In genomic region chr14:100287202-100287997, GRCh38 we compare ENCODE assay signal across 24 cellular contexts. TPM values are rescaled to one million over a fixed set of nuclear protein-coding genes. Genes with fewer than 3 reads are reported as not detected.
DNase-seq lines count a peak whose midpoint lies in the region; ATAC-seq, FAIRE-seq and TF ChIP-seq lines count a peak whose summit lies in the region.
"Had no signal": no experiment of that assay in that cellular context is flagged by ENCODE, and none has a peak within 500 bp of the region (broad histone marks: within the 10 kb centered on the region; RNA-seq: fewer than 3 reads in every experiment).

No MANE protein-coding gene starts in this region.

- H3K27ac ChIP-seq in kidney (ENCODE audit: low read depth in 2 of 2, low read length in 2 of 2) (no peak overlapping the region), psoas muscle (peak overlapping the region; percentile 79), WERI-Rb-1 (no peak overlapping the region), testis (no peak overlapping the region)
- H3K27ac ChIP-seq: epithelial cell of prostate, hepatocyte, prostate gland, stomach, upper lobe of left lung had no signal

- H3K4me1 ChIP-seq in kidney (ENCODE audit: control insufficient read depth in 1 of 2, insufficient read depth in 1 of 2, low read depth in 1 of 2, low read length in 2 of 2) (peaks cover 0 to 28% of the 10 kb centered on the region in 2 donors), psoas muscle (peaks cover 27% of the 10 kb centered on the region), testis (peaks cover 45% of the 10 kb centered on the region)
- H3K4me1 ChIP-seq: prostate gland had no signal

- no peak overlapping the region for H3K9ac ChIP-seq in kidney (ENCODE audit: low read length in 2 of 2)

- H3K27ac Mint-ChIP-seq in activated T-cell treated with anti-CD3 and anti-CD28 coated beads, Interleukin-2, amount 50 U/mL, for 24 hours, result peak overlapping the region; percentile 57

- no peaks in the 10 kb centered on the region for H3K9me3 Mint-ChIP-seq in activated T-cell treated with anti-CD3 and anti-CD28 coated beads, Interleukin-2, amount 50 U/mL, for 24 hours

- H3K36me3 ChIP-seq in kidney (ENCODE audit: control insufficient read depth in 1 of 2, insufficient read depth in 2 of 2, low read length in 2 of 2), result peaks cover 0 to 6% of the 10 kb centered on the region in 2 donors
- H3K36me3 ChIP-seq in psoas muscle (ENCODE audit: insufficient read depth in 1 of 2, low read depth in 1 of 2), result peaks cover 3 to 16% of the 10 kb centered on the region in 2 donors
- H3K36me3 ChIP-seq in WERI-Rb-1, result peaks cover 26% of the 10 kb centered on the region
- H3K36me3 ChIP-seq in testis (ENCODE audit: low read depth, missing control alignments), result no peaks in the 10 kb centered on the region
- H3K36me3 ChIP-seq: prostate gland had no signal

- H3K4me3 ChIP-seq in kidney (ENCODE audit: low read length in 2 of 2) (no peak overlapping the region), psoas muscle (no peak overlapping the region), WERI-Rb-1 (ENCODE audit: low read depth, low read length) (no peak overlapping the region), testis (no peak overlapping the region)
- H3K4me3 ChIP-seq: hepatocyte, K562, prostate gland, stomach, upper lobe of left lung had no signal

- intact Hi-C loops in kidney (cut with DNase I), result no loop called here
- intact Hi-C loops in psoas muscle (cut with DNase I), result loop anchor here in 1 of 2 donors (5.0 kb wide), 1 partner anchor 90 kb away; the partner anchor contains the start of gene WDR25
- intact Hi-C loops in testis (cut with DNase I; ENCODE audit: low total_unique reads), result no loop called here

- H3K36me3 Mint-ChIP-seq in activated T-cell treated with anti-CD3 and anti-CD28 coated beads, Interleukin-2, amount 50 U/mL, for 24 hours (ENCODE audit: low read depth), result peaks cover 18% of the 10 kb centered on the region

- H3K27me3 ChIP-seq in psoas muscle (ENCODE audit: insufficient read depth in 3 of 3, low read length in 2 of 3) (no peaks in the 10 kb centered on the region), WERI-Rb-1 (ENCODE audit: insufficient read depth, low read depth, severe bottlenecking) (no peaks in the 10 kb centered on the region), testis (no peaks in the 10 kb centered on the region)
- H3K27me3 ChIP-seq: hepatocyte, stomach, upper lobe of left lung had no signal

- FAIRE-seq in kidney (lab: Jason Lieb, UNC), result no peak
- FAIRE-seq in urothelium cell line (lab: Jason Lieb, UNC), result no peak
- FAIRE-seq: K562, RCC 7860 had no signal

- TF ChIP-seq CTCF in kidney (IDR thresholded peaks at IDR 0.05; ENCODE audit: borderline replicate concordance, extremely low read depth, insufficient read depth) (no peak), psoas muscle (IDR thresholded peaks at IDR 0.05) (no peak), WERI-Rb-1 (IDR thresholded peaks at IDR 0.05; ENCODE audit: low read depth, low read length) (no peak), testis (IDR thresholded peaks at IDR 0.05) (no peak)

- H3K27me3 Mint-ChIP-seq in activated T-cell treated with anti-CD3 and anti-CD28 coated beads, Interleukin-2, amount 50 U/mL, for 24 hours, result no peaks in the 10 kb centered on the region

- H3K4me3 Mint-ChIP-seq in activated T-cell treated with anti-CD3 and anti-CD28 coated beads, Interleukin-2, amount 50 U/mL, for 24 hours, result no peak overlapping the region

- H3K9me3 ChIP-seq in kidney (ENCODE audit: control insufficient read depth in 1 of 2, low read length in 2 of 2), result no peaks in the 10 kb centered on the region
- no peaks in the 10 kb centered on the region for H3K9me3 ChIP-seq in psoas muscle
- H3K9me3 ChIP-seq in WERI-Rb-1 (ENCODE audit: severe bottlenecking), result no peaks in the 10 kb centered on the region
- no peaks in the 10 kb centered on the region for H3K9me3 ChIP-seq in testis
- H3K9me3 ChIP-seq: prostate gland, stomach, upper lobe of left lung had no signal

- peaks cover 12% of the 10 kb centered on the region for H3K4me1 Mint-ChIP-seq in activated T-cell treated with anti-CD3 and anti-CD28 coated beads, Interleukin-2, amount 50 U/mL, for 24 hours (ENCODE audit: low read depth)

- 67 to 69% (median 67%) methylated on average over 11 to 12 of the region's 12 CpGs for WGBS in psoas muscle, 3 donors
- WGBS in testis, 2 donors, result 66 to 67% methylated on average over 9 to 12 of the region's 12 CpGs

- no peak for DNase-seq in activated T-cell treated with anti-CD3 and anti-CD28 coated beads, Interleukin-2, amount 50 U/mL, for 24 hours
- no peak for DNase-seq in activated T-cell treated with anti-CD3 and anti-CD28 coated beads for 4 hours
- DNase-seq in NCI-H2171 (lab: John Stamatoyannopoulos, UW), result peak; percentile 25
- DNase-seq in kidney, result peak; percentile 47
- DNase-seq in psoas muscle, result peak in 1 of 2 donors; percentile 40
- no peak for DNase-seq in urothelium cell line (ENCODE audit: low spot score)
- DNase-seq in WERI-Rb-1, result no peak
- no peak for DNase-seq in testis
- DNase-seq: activated CD4-positive, alpha-beta T cell treated with anti-CD3 and anti-CD28 coated beads for 1 hour; activated naive CD4-positive, alpha-beta T cell treated with anti-CD3 and anti-CD28 coated beads, Interleukin-2, amount 50 U/mL, for 16 hours; left ventricle myocardium superior; NCI-H526 treated with DMSO at 0.1 percent for 48 hours; stimulated activated CD4-positive, alpha-beta T cell treated with anti-CD3 and anti-CD28 coated beads, Interleukin-15, amount 100 ng/mL, for 24 hours; stomach; T-helper 1 cell; upper lobe of left lung had no signal

- no peak for TF ChIP-seq POLR2A in testis (IDR thresholded peaks at IDR 0.05)

- ATAC-seq in psoas muscle, result no peak
- ATAC-seq: K562, left ventricle myocardium superior had no signal

RNA-seq across cellular contexts. Expression of gene SLC25A29, which starts 18.8 kb away (rescaled TPM):
- total RNA-seq in kidney (152 TPM), psoas muscle (10 to 100 TPM in 1 of 4 donors, 1 to 10 TPM in 3; 5.0 to 14.8 (median 7.5) TPM), testis (100 to 1,000 TPM; 185 to 322 TPM)
- polyA plus RNA-seq in kidney (ENCODE audit: insufficient read depth, low read depth, low replicate concordance) (88.5 TPM), psoas muscle (1 to 10 TPM; 4.5 to 7.2 (median 6.7) TPM), testis (ENCODE audit: insufficient read depth, low read depth, low replicate concordance) (72.3 TPM)

RNA-seq across cellular contexts. Expression of gene SLC25A47, which starts 35.7 kb away (rescaled TPM):
- total RNA-seq in kidney, result not detected
- polyA plus RNA-seq in kidney (ENCODE audit: insufficient read depth, low read depth, low replicate concordance), result 1.0 TPM
- under 1 TPM in 1 of 4 donors, not detected in 3; 0.12 TPM for total RNA-seq in psoas muscle
- under 1 TPM in 1 of 3 donors, not detected in 2; 0.03 TPM for polyA plus RNA-seq in psoas muscle
- total RNA-seq in testis, result under 1 TPM; 0.37 to 0.87 TPM
- polyA plus RNA-seq in testis (ENCODE audit: insufficient read depth, low read depth, low replicate concordance), result 0.78 TPM
- total RNA-seq: A172, cerebellum, G401, left ventricle myocardium superior, upper lobe of left lung had no signal
- polyA plus RNA-seq: K562, stomach had no signal

RNA-seq across cellular contexts. Expression of gene YY1, which starts 48.5 kb away (rescaled TPM):
- total RNA-seq in kidney (60.4 TPM), psoas muscle (10 to 100 TPM; 44.6 to 58.4 (median 53.3) TPM), testis (10 to 100 TPM; 58.1 to 68.2 TPM)
- polyA plus RNA-seq in kidney (ENCODE audit: insufficient read depth, low read depth, low replicate concordance) (34.2 TPM), psoas muscle (10 to 100 TPM; 23.8 to 44.3 (median 34.7) TPM), testis (ENCODE audit: insufficient read depth, low read depth, low replicate concordance) (74.2 TPM)

Comparison
In these comparisons a context has a peak if more than half of its experiments do, and no peak if none do; other contexts are left out.
1. DNase-seq: peak in NCI-H2171 (single experiment) and kidney (single experiment); none in activated T-cell treated with anti-CD3 and anti-CD28 coated beads, Interleukin-2, amount 50 U/mL, for 24 hours (single experiment), activated T-cell treated with anti-CD3 and anti-CD28 coated beads for 4 hours (single experiment), urothelium cell line (single experiment), WERI-Rb-1 (single experiment) and testis (single experiment).